9 cellular contexts compared by ENCODE assay signal in the genomic region with DNA sequence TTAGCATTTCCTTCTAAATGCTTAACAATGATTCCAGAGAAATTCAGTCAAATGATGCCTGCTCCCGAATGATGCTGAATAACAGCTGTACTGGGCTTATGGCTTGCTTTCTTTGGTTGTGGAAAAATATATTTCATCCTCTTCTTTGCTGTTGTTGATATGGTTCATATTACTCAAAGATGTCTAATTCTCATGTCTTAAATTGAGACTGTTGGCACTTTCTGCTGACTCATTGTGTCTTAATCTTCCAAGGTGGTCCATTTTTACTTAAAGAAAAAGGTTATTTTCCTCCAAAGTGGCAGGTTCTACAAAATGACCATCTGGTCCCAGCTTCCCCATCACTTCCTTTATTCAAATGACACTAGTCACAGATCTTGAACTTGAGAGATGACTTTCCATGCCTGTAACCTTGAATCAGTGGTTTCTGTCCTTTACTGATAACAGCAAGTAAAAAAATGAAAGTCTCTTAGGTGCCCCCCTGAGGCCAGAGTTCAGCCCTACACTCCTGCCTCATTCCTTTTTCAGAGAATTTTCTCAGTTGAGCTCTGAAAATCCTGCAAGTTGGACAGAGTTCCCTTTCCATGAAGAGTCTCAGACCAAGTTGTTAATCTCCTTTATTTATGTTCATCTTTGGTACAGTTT. TPM values are rescaled to one million over a fixed set of nuclear protein-coding genes. Genes with fewer than 3 reads are reported as not detected.
A peak's percentile ranks its signal among the peaks of the same experiment; 100 is the strongest.
DNase-seq lines count a peak whose midpoint lies in the region; ATAC-seq lines count a peak whose summit lies in the region.
"Had no signal": no experiment of that assay in that cellular context is flagged by ENCODE, and none has a peak within 500 bp of the region (broad histone marks: within the 10 kb centered on the region; RNA-seq: fewer than 3 reads in every experiment).

No MANE protein-coding gene starts in this region.

- H3K4me1 ChIP-seq in iPS-20b (ENCODE audit: insufficient read depth, low read length) = peaks cover 13% of the 10 kb centered on the region
- H3K4me1 ChIP-seq: upper lobe of left lung had no signal

- H3K9ac ChIP-seq in iPS-20b (ENCODE audit: low read depth, low read length) = no peak overlapping the region

- no peaks in the 10 kb centered on the region for H3K9me3 ChIP-seq in iPS-20b (ENCODE audit: insufficient read depth, low read depth, low read length)
- H3K9me3 ChIP-seq: upper lobe of left lung had no signal

- ATAC-seq in HG03565 (IDR thresholded peaks at IDR 0.05; ENCODE audit: unreplicated experiment) (peak; percentile 53), left lobe of liver (no peak)

- DNase-seq in ELF-1 (ENCODE audit: low read depth, low spot score) = peak; percentile 39
- DNase-seq in SHP77 treated with DMSO at 0.1 percent for 48 hours (lab: John Stamatoyannopoulos, UW) = peak; percentile 37
- no peak for DNase-seq in T1000 (lab: John Stamatoyannopoulos, UW)
- no peak for DNase-seq in NCI-H774 (lab: John Stamatoyannopoulos, UW)
- no peak for DNase-seq in left lobe of liver (ENCODE audit: low spot score)
- DNase-seq in head of caudate nucleus = no peak
- DNase-seq: upper lobe of left lung had no signal

- no peaks in the 10 kb centered on the region for H3K36me3 ChIP-seq in iPS-20b (ENCODE audit: insufficient read depth, low read depth, low read length)
- H3K36me3 ChIP-seq: upper lobe of left lung had no signal

- peak overlapping the region; percentile 28 for H3K27ac ChIP-seq in iPS-20b (ENCODE audit: low read length)
- H3K27ac ChIP-seq: upper lobe of left lung had no signal

- intact Hi-C loops in head of caudate nucleus (cut with DNase I) = no loop called here

- H3K4me3 ChIP-seq in iPS-20b (ENCODE audit: low read length) = no peak overlapping the region
- H3K4me3 ChIP-seq: upper lobe of left lung had no signal

- peaks cover 11% of the 10 kb centered on the region; the same call in 1 of the 2 replicates for H3K27me3 ChIP-seq in iPS-20b (ENCODE audit: insufficient read depth, low read length)
- H3K27me3 ChIP-seq: upper lobe of left lung had no signal

RNA-seq across cellular contexts. Expression of a gene that starts 6.9 kb away (rescaled TPM):
- total RNA-seq in left lobe of liver = not detected

Comparison
In these comparisons a context has a peak if more than half of its experiments do, and no peak if none do; other contexts are left out.
1. DNase-seq: peak in ELF-1 (single experiment) and SHP77 treated with DMSO at 0.1 percent for 48 hours (single experiment); none in T1000 (single experiment), NCI-H774 (single experiment), left lobe of liver (single experiment) and head of caudate nucleus (0 of 42).